1 cellular context compared by ENCODE assay signal in the genomic region with DNA sequence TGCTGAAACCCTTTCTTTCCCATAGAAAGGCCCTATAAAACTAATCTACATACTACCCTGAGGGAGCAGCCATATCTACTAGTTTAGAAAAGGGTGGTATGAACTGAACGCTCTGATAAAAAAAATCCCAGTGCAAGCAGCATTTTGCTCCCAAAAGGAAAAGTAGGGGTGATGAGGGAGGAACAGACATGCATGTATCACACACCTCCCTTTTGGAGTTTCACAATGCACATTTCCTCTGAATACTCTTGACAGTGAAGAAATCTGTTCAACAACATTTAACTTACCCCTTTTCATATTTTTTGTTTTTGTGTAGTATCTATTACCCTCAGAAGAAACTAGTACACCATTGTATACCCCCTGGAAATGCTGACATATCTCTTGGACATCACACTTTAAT.
TF ChIP-seq lines count a peak whose summit lies in the region.

No MANE protein-coding gene starts in this region.

TF ChIP-seq in GM12878, 131 proteins besides CTCF, POLR2A, EP300 and RAD21:
- TF ChIP-seq, protein P1, sequence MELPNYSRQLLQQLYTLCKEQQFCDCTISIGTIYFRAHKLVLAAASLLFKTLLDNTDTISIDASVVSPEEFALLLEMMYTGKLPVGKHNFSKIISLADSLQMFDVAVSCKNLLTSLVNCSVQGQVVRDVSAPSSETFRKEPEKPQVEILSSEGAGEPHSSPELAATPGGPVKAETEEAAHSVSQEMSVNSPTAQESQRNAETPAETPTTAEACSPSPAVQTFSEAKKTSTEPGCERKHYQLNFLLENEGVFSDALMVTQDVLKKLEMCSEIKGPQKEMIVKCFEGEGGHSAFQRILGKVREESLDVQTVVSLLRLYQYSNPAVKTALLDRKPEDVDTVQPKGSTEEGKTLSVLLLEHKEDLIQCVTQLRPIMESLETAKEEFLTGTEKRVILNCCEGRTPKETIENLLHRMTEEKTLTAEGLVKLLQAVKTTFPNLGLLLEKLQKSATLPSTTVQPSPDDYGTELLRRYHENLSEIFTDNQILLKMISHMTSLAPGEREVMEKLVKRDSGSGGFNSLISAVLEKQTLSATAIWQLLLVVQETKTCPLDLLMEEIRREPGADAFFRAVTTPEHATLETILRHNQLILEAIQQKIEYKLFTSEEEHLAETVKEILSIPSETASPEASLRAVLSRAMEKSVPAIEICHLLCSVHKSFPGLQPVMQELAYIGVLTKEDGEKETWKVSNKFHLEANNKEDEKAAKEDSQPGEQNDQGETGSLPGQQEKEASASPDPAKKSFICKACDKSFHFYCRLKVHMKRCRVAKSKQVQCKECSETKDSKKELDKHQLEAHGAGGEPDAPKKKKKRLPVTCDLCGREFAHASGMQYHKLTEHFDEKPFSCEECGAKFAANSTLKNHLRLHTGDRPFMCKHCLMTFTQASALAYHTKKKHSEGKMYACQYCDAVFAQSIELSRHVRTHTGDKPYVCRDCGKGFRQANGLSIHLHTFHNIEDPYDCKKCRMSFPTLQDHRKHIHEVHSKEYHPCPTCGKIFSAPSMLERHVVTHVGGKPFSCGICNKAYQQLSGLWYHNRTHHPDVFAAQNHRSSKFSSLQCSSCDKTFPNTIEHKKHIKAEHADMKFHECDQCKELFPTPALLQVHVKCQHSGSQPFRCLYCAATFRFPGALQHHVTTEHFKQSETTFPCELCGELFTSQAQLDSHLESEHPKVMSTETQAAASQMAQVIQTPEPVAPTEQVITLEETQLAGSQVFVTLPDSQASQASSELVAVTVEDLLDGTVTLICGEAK (IDR thresholded peaks at IDR 0.05; ENCODE audit: borderline replicate concordance), result no peak
- TF ChIP-seq ZBTB11 (CRISPR knock-in tag; IDR thresholded peaks at IDR 0.05) (no peak), TARDBP (IDR thresholded peaks at IDR 0.05; ENCODE audit: borderline replicate concordance) (no peak), NFYA (IDR thresholded peaks at IDR 0.05; ENCODE audit: borderline replicate concordance, low read depth, low read length) (no peak), FOXK2 (IDR thresholded peaks at IDR 0.05) (no peak)
